Comparison of ENCODE assay signal across 1 cellular context in the genomic region with DNA sequence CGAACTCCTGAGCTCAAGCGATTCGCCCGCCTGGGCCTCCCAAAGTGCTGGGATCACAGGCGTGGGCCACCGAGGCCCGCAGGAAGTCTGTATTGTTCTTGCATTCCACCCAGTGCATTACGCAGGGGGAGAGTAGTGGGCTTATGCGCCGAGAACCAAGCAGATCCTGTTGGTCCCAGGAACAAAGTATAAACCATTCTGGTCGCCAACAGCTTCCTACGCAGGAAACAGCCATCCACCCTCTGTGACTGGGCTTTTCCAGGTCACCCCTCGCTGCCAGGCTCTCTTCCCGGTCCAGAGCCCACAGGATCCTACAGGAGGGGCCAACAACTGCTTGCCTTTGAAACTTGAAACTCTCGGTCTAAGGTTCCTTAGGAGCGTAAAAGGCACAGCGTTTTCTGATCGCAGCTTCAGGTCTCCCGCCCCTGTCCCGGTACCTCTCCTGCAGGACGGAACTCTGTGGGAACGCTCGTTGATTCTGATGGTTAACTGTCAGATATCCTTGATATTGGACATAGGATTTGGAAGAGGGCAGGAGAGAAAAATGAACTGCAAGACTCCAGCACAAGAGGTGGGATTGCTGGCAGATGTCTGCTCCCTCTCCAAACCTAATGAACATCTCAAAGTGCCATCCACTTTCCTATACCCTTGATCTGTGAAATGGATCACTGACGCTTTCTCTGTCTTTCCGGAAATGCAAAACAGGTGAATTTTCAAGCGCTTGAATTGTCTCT.
TF ChIP-seq lines count a peak whose summit lies in the region.

No MANE protein-coding gene starts in this region.

TF ChIP-seq in H1, 55 proteins besides CTCF, POLR2A, EP300 and RAD21:
- TF ChIP-seq SUZ12 (IDR thresholded peaks at IDR 0.05; ENCODE audit: low read length) (0 out of 2 replicates have a peak, but pooled peaks have one; percentile 53), EZH2 (IDR thresholded peaks at IDR 0.05; ENCODE audit: low read depth, low read length, severe bottlenecking) (peak; percentile 57), CBX5 (IDR thresholded peaks at IDR 0.05; ENCODE audit: low read depth, low read length) (no peak)
